ENCODE assay signal across 26 cellular contexts in genomic region chr17:14818469-14818868, GRCh38.
"Had no signal": no experiment of that assay in that cellular context is flagged by ENCODE, and none has a peak within 500 bp of the region (broad histone marks: within the 10 kb centered on the region; RNA-seq: fewer than 3 reads in every experiment).

No MANE protein-coding gene starts in this region.

- H3K27ac Mint-ChIP-seq: dendritic cell treated with granulocyte-macrophage colony-stimulating factor and Interleukin-4, amounts not matched to agents 40 ng/mL and 50 ng/mL, for 4 days; endodermal cell; naive thymus-derived CD8-positive, alpha-beta T cell; nephron progenitor cell; stimulated activated naive B cell treated with anti-CD40 and anti-IgM and Interleukin-4, amounts not matched to agents 10 μg/mL and 1 μg/mL and 100 μg/mL, for 72 hours; stimulated activated naive CD8-positive, alpha-beta T cell treated with anti-CD3 and anti-CD28 coated beads, Interleukin-15, Interleukin-2, amounts not matched to agents 100 ng/mL and 50 ng/mL, for 24 hours had no signal

- H3K36me3 ChIP-seq: colonic mucosa, heart right ventricle, left lung, spleen, thoracic aorta, tibial nerve, upper lobe of left lung had no signal

- H3K9me3 Mint-ChIP-seq: dendritic cell treated with granulocyte-macrophage colony-stimulating factor and Interleukin-4, amounts not matched to agents 40 ng/mL and 50 ng/mL, for 4 days; stimulated activated naive CD8-positive, alpha-beta T cell treated with anti-CD3 and anti-CD28 coated beads, Interleukin-15, Interleukin-2, amounts not matched to agents 100 ng/mL and 50 ng/mL, for 24 hours had no signal

- H3K4me1 Mint-ChIP-seq: nephron progenitor cell had no signal

- H3K27ac ChIP-seq: colonic mucosa, epithelial cell of prostate, heart right ventricle, left lung, psoas muscle, skin epidermis, spleen, thoracic aorta, tibial nerve, upper lobe of left lung had no signal

- H3K4me3 Mint-ChIP-seq: dendritic cell treated with granulocyte-macrophage colony-stimulating factor and Interleukin-4, amounts not matched to agents 40 ng/mL and 50 ng/mL, for 4 days; endodermal cell; naive thymus-derived CD8-positive, alpha-beta T cell; nephron progenitor cell; stimulated activated naive B cell treated with anti-CD40 and anti-IgM and Interleukin-4, amounts not matched to agents 10 μg/mL and 1 μg/mL and 100 μg/mL, for 72 hours; stimulated activated naive CD8-positive, alpha-beta T cell treated with anti-CD3 and anti-CD28 coated beads, Interleukin-15, Interleukin-2, amounts not matched to agents 100 ng/mL and 50 ng/mL, for 24 hours had no signal

- ATAC-seq: esophagus mucosa; heart right ventricle; left cardiac atrium; left lung; naive thymus-derived CD8-positive, alpha-beta T cell; psoas muscle; right cardiac atrium; stimulated activated naive B cell treated with anti-CD40 and anti-IgM and Interleukin-4, amounts not matched to agents 10 μg/mL and 1 μg/mL and 100 μg/mL, for 72 hours had no signal

- H3K4me3 ChIP-seq: colonic mucosa, heart right ventricle, left lung, psoas muscle, skin epidermis, spleen, thoracic aorta, tibial nerve, upper lobe of left lung had no signal

- H3K9me3 ChIP-seq: colonic mucosa, left lung, thoracic aorta, tibial nerve, upper lobe of left lung had no signal

- H3K27me3 ChIP-seq: colonic mucosa, left lung, tibial nerve, upper lobe of left lung had no signal

- H3K36me3 Mint-ChIP-seq: naive thymus-derived CD8-positive, alpha-beta T cell; stimulated activated naive B cell treated with anti-CD40 and anti-IgM and Interleukin-4, amounts not matched to agents 10 μg/mL and 1 μg/mL and 100 μg/mL, for 72 hours had no signal

- DNase-seq: colonic mucosa; effector CD8-positive, alpha-beta T cell; endodermal cell; foreskin melanocyte; glutamatergic neuron; heart right ventricle; hippocampal formation; left cardiac atrium; left lung; mesendoderm; naive thymus-derived CD8-positive, alpha-beta T cell; nephron progenitor cell; nucleus accumbens; psoas muscle; right cardiac atrium; spleen; stimulated activated CD4-positive, alpha-beta T cell treated with anti-CD3 and anti-CD28 coated beads, Interleukin-4, amount 100 ng/mL, for 4 hours; stimulated activated naive B cell treated with anti-CD40 and anti-IgM and Interleukin-4, amounts not matched to agents 10 μg/mL and 1 μg/mL and 100 μg/mL, for 72 hours; upper lobe of left lung had no signal

- H3K4me1 ChIP-seq: colonic mucosa, heart right ventricle, left lung, psoas muscle, spleen, tibial nerve, upper lobe of left lung had no signal
